In the genomic region with DNA sequence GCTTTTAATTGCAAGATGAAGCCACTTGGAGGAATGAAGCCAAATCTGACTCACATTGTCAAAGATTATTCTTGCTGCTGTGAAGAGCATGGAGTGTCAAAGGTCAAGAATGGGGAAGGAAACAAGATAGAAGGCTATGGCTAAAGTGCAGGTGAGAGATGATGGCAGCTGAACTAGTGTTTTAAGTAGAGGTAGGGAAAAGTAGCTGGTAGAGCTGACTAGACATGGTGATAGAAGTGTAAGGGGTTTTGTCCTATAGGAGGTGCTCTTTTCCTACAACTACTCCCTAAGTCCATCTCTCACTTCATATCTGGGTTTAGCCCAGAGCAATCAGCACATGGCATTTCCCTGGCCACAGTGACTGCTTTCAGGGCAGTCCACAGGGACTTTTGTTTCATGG, we compare ENCODE assay signal across 17 cellular contexts. TPM values are rescaled to one million over a fixed set of nuclear protein-coding genes. Genes with fewer than 3 reads are reported as not detected.
DNase-seq lines count a peak whose midpoint lies in the region; ATAC-seq, FAIRE-seq and TF ChIP-seq lines count a peak whose summit lies in the region.
"Had no signal": no experiment of that assay in that cellular context is flagged by ENCODE, and none has a peak within 500 bp of the region (broad histone marks: within the 10 kb centered on the region; RNA-seq: fewer than 3 reads in every experiment).

No MANE protein-coding gene starts in this region.

- H3K36me3 Mint-ChIP-seq in activated CD8-positive, alpha-beta memory T cell treated with anti-CD3 and anti-CD28 coated beads, Interleukin-2, amount 10 ng/mL, durations not matched to agents 7 days and 5 days = peaks cover 41% of the 10 kb centered on the region
- H3K36me3 Mint-ChIP-seq in astrocyte (ENCODE audit: low read depth, unreplicated experiment) = no peaks in the 10 kb centered on the region

- H3K36me3 ChIP-seq in astrocyte (ENCODE audit: insufficient read depth, low read length) = peaks cover 35% of the 10 kb centered on the region
- H3K36me3 ChIP-seq in mesendoderm (ENCODE audit: control insufficient read depth, insufficient read depth, low read length) = peaks cover 4% of the 10 kb centered on the region
- H3K36me3 ChIP-seq: prostate gland, uterus had no signal

- no peak overlapping the region for H2AFZ ChIP-seq in astrocyte (ENCODE audit: low read depth, low read length)

- H4K20me1 ChIP-seq in astrocyte (ENCODE audit: insufficient read depth, low read length) = no peaks in the 10 kb centered on the region

- H3K9ac ChIP-seq in astrocyte (ENCODE audit: low read length) (no peak overlapping the region), mesendoderm (ENCODE audit: low read length) (no peak overlapping the region)

- H4K5ac ChIP-seq in mesendoderm (ENCODE audit: low read length) = no peak overlapping the region

- no peak overlapping the region for H3K56ac ChIP-seq in mesendoderm (ENCODE audit: low read length)

- no peaks in the 10 kb centered on the region for H3K9me3 Mint-ChIP-seq in activated CD8-positive, alpha-beta memory T cell treated with anti-CD3 and anti-CD28 coated beads, Interleukin-2, amount 10 ng/mL, durations not matched to agents 7 days and 5 days (ENCODE audit: low read depth)
- peaks cover 2% of the 10 kb centered on the region for H3K9me3 Mint-ChIP-seq in astrocyte (ENCODE audit: unreplicated experiment)
- H3K9me3 Mint-ChIP-seq: naive thymus-derived CD8-positive, alpha-beta T cell had no signal

- ATAC-seq in activated CD8-positive, alpha-beta memory T cell treated with anti-CD3 and anti-CD28 coated beads, Interleukin-2, amount 10 ng/mL, durations not matched to agents 7 days and 5 days = no peak
- ATAC-seq: body of pancreas; naive thymus-derived CD8-positive, alpha-beta T cell had no signal

- no peak overlapping the region for H3K27ac Mint-ChIP-seq in activated CD8-positive, alpha-beta memory T cell treated with anti-CD3 and anti-CD28 coated beads, Interleukin-2, amount 10 ng/mL, durations not matched to agents 7 days and 5 days
- H3K27ac Mint-ChIP-seq in astrocyte (ENCODE audit: unreplicated experiment) = no peak overlapping the region

- no peak overlapping the region for H4K8ac ChIP-seq in mesendoderm (ENCODE audit: low read depth, low read length)

- CTCF ChIA-PET in activated CD8-positive, alpha-beta memory T cell treated with anti-CD3 and anti-CD28 coated beads, Interleukin-2, amount 10 ng/mL, durations not matched to agents 7 days and 5 days (lab: Charles Lee) = interaction anchor here (0.6 to 1.3 kb wide), 4 partner anchors 12 to 119 kb away, joined by 3 to 7 read pairs (median 4); a partner anchor contains a TSS

- no peak overlapping the region for H2BK5ac ChIP-seq in mesendoderm (ENCODE audit: low read length)

- H3K4me2 ChIP-seq in astrocyte (ENCODE audit: low read length) (no peak overlapping the region), mesendoderm (ENCODE audit: low read length) (no peak overlapping the region)

- no peak overlapping the region for H2BK120ac ChIP-seq in mesendoderm (ENCODE audit: low read depth, low read length)

- no peak overlapping the region for H3K4ac ChIP-seq in mesendoderm (ENCODE audit: low read depth, low read length)

- no peak overlapping the region for H2BK15ac ChIP-seq in mesendoderm (replicated peaks; ENCODE audit: low read depth)

- H3K18ac ChIP-seq in mesendoderm (ENCODE audit: low read length) = no peak overlapping the region

- H2AK5ac ChIP-seq in mesendoderm (ENCODE audit: low read length) = no peak overlapping the region

- no peak for TF ChIP-seq CTCF in astrocyte (IDR thresholded peaks at IDR 0.05; ENCODE audit: insufficient read depth, low read depth, low read length)

- H3K4me3 ChIP-seq in astrocyte (ENCODE audit: insufficient read depth, low read depth, low read length) (no peak overlapping the region), mesendoderm (ENCODE audit: low read length) (no peak overlapping the region)
- H3K4me3 ChIP-seq: body of pancreas, prostate gland, uterus had no signal

- no peak for FAIRE-seq in astrocyte (lab: Jason Lieb, UNC)
- FAIRE-seq: G401.6 had no signal

- DNase-seq in activated CD8-positive, alpha-beta memory T cell treated with anti-CD3 and anti-CD28 coated beads, Interleukin-2, amount 10 ng/mL, durations not matched to agents 7 days and 5 days = peak; percentile 33
- DNase-seq in activated CD8-positive, alpha-beta memory T cell treated with anti-CD3 and anti-CD28 coated beads for 24 hours = no peak
- peak; percentile 23 for DNase-seq in HT-29 (ENCODE audit: low spot score)
- no peak for DNase-seq in astrocyte (ENCODE audit: low read depth)
- DNase-seq in mesendoderm = peak; percentile 50
- no peak for DNase-seq in NCI-H1417 (lab: John Stamatoyannopoulos, UW)
- DNase-seq in mesenteric fat pad (ENCODE audit: low spot score) = no peak
- DNase-seq in 8988T = no peak
- DNase-seq: activated naive CD4-positive, alpha-beta T cell; body of pancreas; KBM-7; naive thymus-derived CD8-positive, alpha-beta T cell; NCI-H1694; stimulated activated CD4-positive, alpha-beta T cell treated with anti-CD3 and anti-CD28 coated beads, Interleukin-15, amount 100 ng/mL, for 24 hours; uterus had no signal

- peaks cover 5% of the 10 kb centered on the region for H3K4me1 Mint-ChIP-seq in activated CD8-positive, alpha-beta memory T cell treated with anti-CD3 and anti-CD28 coated beads, Interleukin-2, amount 10 ng/mL, durations not matched to agents 7 days and 5 days
- H3K4me1 Mint-ChIP-seq in astrocyte (ENCODE audit: low read depth, unreplicated experiment) = no peaks in the 10 kb centered on the region
- H3K4me1 Mint-ChIP-seq: naive thymus-derived CD8-positive, alpha-beta T cell had no signal

- H3K23ac ChIP-seq in mesendoderm (ENCODE audit: low read length) = no peak overlapping the region

- H3K4me1 ChIP-seq in astrocyte (ENCODE audit: insufficient read depth, low read length) (no peaks in the 10 kb centered on the region), mesendoderm (ENCODE audit: control insufficient read depth, low read depth, low read length) (no peaks in the 10 kb centered on the region)
- H3K4me1 ChIP-seq: body of pancreas, prostate gland, uterus had no signal

- H3K27me3 ChIP-seq in astrocyte (ENCODE audit: insufficient read depth, low read length) = no peaks in the 10 kb centered on the region
- H3K27me3 ChIP-seq in mesendoderm (ENCODE audit: insufficient read depth, low read length, poor library complexity) = no peaks in the 10 kb centered on the region
- H3K27me3 ChIP-seq: body of pancreas, uterus had no signal

- H3K79me1 ChIP-seq in mesendoderm (ENCODE audit: low read length) = no peaks in the 10 kb centered on the region

- no peak overlapping the region for H3K4me3 Mint-ChIP-seq in activated CD8-positive, alpha-beta memory T cell treated with anti-CD3 and anti-CD28 coated beads, Interleukin-2, amount 10 ng/mL, durations not matched to agents 7 days and 5 days
- peak overlapping the region; percentile 3 for H3K4me3 Mint-ChIP-seq in astrocyte (ENCODE audit: unreplicated experiment)
- H3K4me3 Mint-ChIP-seq: naive thymus-derived CD8-positive, alpha-beta T cell had no signal

- no peaks in the 10 kb centered on the region for H3K9me3 ChIP-seq in astrocyte (ENCODE audit: insufficient read depth, low read depth, low read length)
- H3K9me3 ChIP-seq: body of pancreas, prostate gland, uterus had no signal

- H3K79me2 ChIP-seq in astrocyte (ENCODE audit: insufficient read depth, low read length) = no peaks in the 10 kb centered on the region
- no peaks in the 10 kb centered on the region for H3K79me2 ChIP-seq in mesendoderm (ENCODE audit: control insufficient read depth, insufficient read depth, low read length)

- H3K27ac ChIP-seq in astrocyte (ENCODE audit: low read depth, low read length) = no peak overlapping the region
- no peak overlapping the region for H3K27ac ChIP-seq in mesendoderm (ENCODE audit: low read depth, low read length)
- H3K27ac ChIP-seq: body of pancreas, prostate gland, uterus had no signal

- H3K27me3 Mint-ChIP-seq in activated CD8-positive, alpha-beta memory T cell treated with anti-CD3 and anti-CD28 coated beads, Interleukin-2, amount 10 ng/mL, durations not matched to agents 7 days and 5 days = no peaks in the 10 kb centered on the region
- H3K27me3 Mint-ChIP-seq in astrocyte (ENCODE audit: low read depth, unreplicated experiment) = peaks cover 10% of the 10 kb centered on the region
- H3K27me3 Mint-ChIP-seq: naive thymus-derived CD8-positive, alpha-beta T cell had no signal

RNA-seq across cellular contexts. Expression of a gene that starts 11.8 kb away (rescaled TPM):
- 10 to 100 TPM; 77.3 to 86.0 TPM for total RNA-seq in activated CD8-positive, alpha-beta memory T cell treated with anti-CD3 and anti-CD28 coated beads, Interleukin-2, amount 10 ng/mL, durations not matched to agents 7 days and 5 days
- 83.1 and 95.1 TPM in 2 replicates for total RNA-seq in HT-29 (2014; rRNA removed; shearing (Covaris generic))
- total RNA-seq in astrocyte (7.9 and 10.7 TPM in 2 replicates), mesenteric fat pad (2.0 TPM)
- 87.5 TPM for polyA plus RNA-seq in mesendoderm (2013, experiment 1 of 2)
- 91.3 TPM for polyA plus RNA-seq in mesendoderm (2013, experiment 2 of 2)

RNA-seq across cellular contexts. Expression of a gene that starts 18.6 kb away (rescaled TPM):
- 10 to 100 TPM; 20.3 to 34.2 TPM for total RNA-seq in activated CD8-positive, alpha-beta memory T cell treated with anti-CD3 and anti-CD28 coated beads, Interleukin-2, amount 10 ng/mL, durations not matched to agents 7 days and 5 days
- 13.7 and 18.7 TPM in 2 replicates for total RNA-seq in HT-29 (2014; rRNA removed; shearing (Covaris generic))
- 9.8 and 12.2 TPM in 2 replicates for total RNA-seq in astrocyte
- 3.2 TPM for polyA plus RNA-seq in mesendoderm (2013, experiment 1 of 2)
- 2.7 TPM for polyA plus RNA-seq in mesendoderm (2013, experiment 2 of 2)
- 79.0 TPM for total RNA-seq in mesenteric fat pad

Comparison
In these comparisons a context has a peak if more than half of its experiments do, and no peak if none do; other contexts are left out.
1. DNase-seq: peak in activated CD8-positive, alpha-beta memory T cell treated with anti-CD3 and anti-CD28 coated beads, Interleukin-2, amount 10 ng/mL, durations not matched to agents 7 days and 5 days (single experiment), HT-29 (single experiment) and mesendoderm (single experiment); none in activated CD8-positive, alpha-beta memory T cell treated with anti-CD3 and anti-CD28 coated beads for 24 hours (single experiment), astrocyte (single experiment), NCI-H1417 (0 of 3), mesenteric fat pad (single experiment) and 8988T (single experiment).